ENCODE assay signal across 8 cellular contexts in the genomic region with DNA sequence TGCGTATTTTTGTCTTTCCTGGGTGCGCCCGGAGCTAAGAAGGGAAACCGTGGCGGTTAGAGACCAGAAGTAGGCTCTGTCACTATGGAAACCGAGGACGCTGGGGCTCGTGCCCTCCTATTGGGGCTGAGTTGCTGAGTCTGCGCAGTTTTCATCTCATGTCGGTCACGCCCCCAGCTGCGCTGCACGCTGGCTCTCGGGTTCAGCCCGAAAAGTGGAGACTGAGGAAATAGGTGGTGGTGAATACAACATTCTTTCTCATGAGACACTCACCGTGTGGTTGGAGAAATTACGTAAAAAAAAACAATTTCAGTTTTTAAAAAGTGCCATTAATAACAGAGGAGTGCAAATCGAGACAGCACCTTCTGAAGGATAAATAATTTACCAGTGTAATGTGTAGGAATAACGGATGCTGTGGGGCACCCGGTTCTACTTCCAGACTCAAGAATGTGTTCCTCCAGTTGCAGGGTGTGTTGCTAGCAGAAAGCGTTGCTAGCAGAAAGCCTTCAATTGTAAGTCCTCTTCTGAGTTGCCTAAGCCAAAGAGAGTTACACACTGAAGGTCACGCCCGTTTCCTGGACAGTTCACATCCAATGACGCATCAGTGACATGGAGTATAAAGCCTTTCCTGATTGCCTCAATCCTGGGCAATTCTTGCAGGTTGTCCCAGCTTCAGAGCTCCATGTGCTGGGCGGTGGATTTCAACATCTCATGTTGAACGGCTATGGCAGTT. TPM values are rescaled to one million over a fixed set of nuclear protein-coding genes. Genes with fewer than 3 reads are reported as not detected.
DNase-seq lines count a peak whose midpoint lies in the region; ATAC-seq, FAIRE-seq and TF ChIP-seq lines count a peak whose summit lies in the region.

No MANE protein-coding gene starts in this region.

- no peaks in the 10 kb centered on the region for H3K36me3 ChIP-seq in right atrium auricular region
- H3K36me3 ChIP-seq in psoas muscle (ENCODE audit: insufficient read depth in 1 of 2, low read depth in 1 of 2) = no peaks in the 10 kb centered on the region
- H3K36me3 ChIP-seq in urinary bladder (ENCODE audit: insufficient read depth) = no peaks in the 10 kb centered on the region

- peaks cover 0 to 6% of the 10 kb centered on the region in 2 donors for H3K4me1 ChIP-seq in right atrium auricular region
- H3K4me1 ChIP-seq in psoas muscle = no peaks in the 10 kb centered on the region
- no peaks in the 10 kb centered on the region for H3K4me1 ChIP-seq in urinary bladder (ENCODE audit: insufficient read depth)

- peaks cover 14 to 21% (median 15%) of the 10 kb centered on the region in 3 donors for H3K4me1 Mint-ChIP-seq in T-cell

- intact Hi-C loops in psoas muscle (cut with DNase I) = no loop called here

- TF ChIP-seq POLR2A in GM12891 (IDR thresholded peaks at IDR 0.05; ENCODE audit: low read depth, low read length) = 0 out of 2 replicates have a peak, but pooled peaks have one; percentile 39

- H3K9me3 ChIP-seq in right atrium auricular region = no peaks in the 10 kb centered on the region
- peaks cover 9% of the 10 kb centered on the region for H3K9me3 ChIP-seq in psoas muscle

- H3K4me3 ChIP-seq in right atrium auricular region = peak overlapping the region; percentile 24 to 48
- peak overlapping the region; percentile 64 for H3K4me3 ChIP-seq in psoas muscle
- peak overlapping the region; percentile 19 for H3K4me3 ChIP-seq in urinary bladder (ENCODE audit: low read depth, low read length)

- WGBS in psoas muscle, 3 donors = 4% methylated on average over 26 of the region's 26 CpGs
- 6% methylated on average over 26 of the region's 26 CpGs for WGBS in urinary bladder

- peaks cover 17 to 21% of the 10 kb centered on the region in 2 donors for H3K27me3 Mint-ChIP-seq in T-cell

- no peak for TF ChIP-seq CTCF in right atrium auricular region (IDR thresholded peaks at IDR 0.05)
- TF ChIP-seq CTCF in psoas muscle (IDR thresholded peaks at IDR 0.05) = no peak

- H3K27ac ChIP-seq in right atrium auricular region = peak overlapping the region in 1 of 2 donors; percentile 49
- no peak overlapping the region for H3K27ac ChIP-seq in psoas muscle
- no peak overlapping the region for H3K27ac ChIP-seq in urinary bladder (ENCODE audit: low read depth)

- DNase-seq in GM12891 (ENCODE audit: insufficient read length, low spot score) (peak; percentile 72), NCI-H146 (lab: John Stamatoyannopoulos, UW) (peak; percentile 92), T-cell (peak; percentile 75 to 95 (median 89)), amniotic stem cell (lab: John Stamatoyannopoulos, UW) (peak; percentile 78), right atrium auricular region (ENCODE audit: low spot score) (peak; percentile 90), psoas muscle (peak; percentile 86 to 92)

- no peaks in the 10 kb centered on the region for H3K36me3 Mint-ChIP-seq in T-cell

- peaks cover 3 to 5% (median 4%) of the 10 kb centered on the region in 3 donors for H3K9me3 Mint-ChIP-seq in T-cell

- peak; percentile 99 for FAIRE-seq in GM12891 (lab: Jason Lieb, UNC)

- peak overlapping the region; percentile 72 to 83 for H3K27ac Mint-ChIP-seq in T-cell

- CTCF ChIA-PET in T-cell (lab: Charles Lee) = interaction anchor here in 1 of 2 donors (1.2 to 1.7 kb wide), 2 partner anchors 40 to 49 kb away, joined by 3 to 6 read pairs; no protein-coding TSS in a partner anchor

- H3K4me3 Mint-ChIP-seq in T-cell = peak overlapping the region; percentile 83 to 87 (median 85)

- peak; percentile 89 for ATAC-seq in HG02884 (IDR thresholded peaks at IDR 0.05; ENCODE audit: unreplicated experiment)
- peak; percentile 99 to 100 (median 100) for ATAC-seq in T-cell (replicated peaks in 1 of 4)
- peak; percentile 93 to 98 (median 96) for ATAC-seq in psoas muscle

- POLR2A ChIA-PET in T-cell (lab: Charles Lee) = interaction anchor here in 1 of 2 donors (1.0 kb wide), 1 partner anchor 27 kb away, joined by 3 read pairs; a partner anchor contains a TSS

- no peaks in the 10 kb centered on the region for H3K27me3 ChIP-seq in right atrium auricular region
- peaks cover 0 to 19% (median 3%) of the 10 kb centered on the region in 3 donors for H3K27me3 ChIP-seq in psoas muscle (ENCODE audit: insufficient read depth in 3 of 3, low read length in 2 of 3)

TF ChIP-seq in GM12891, 5 proteins besides CTCF, POLR2A, EP300 and RAD21:
- TF ChIP-seq PAX5 (IDR thresholded peaks at IDR 0.05; ENCODE audit: insufficient read depth, low read length, severe bottlenecking) = no peak
TF ChIP-seq in GM12891: peak in this region for 0.

RNA-seq across cellular contexts. Expression of a gene that starts 20.4 kb away (rescaled TPM):
- 107 TPM for polyA plus RNA-seq in GM12891 (2012; ENCODE audit: low read depth, missing spikeins)
- total RNA-seq in T-cell = 100 to 1,000 TPM; 109 to 216 (median 191) TPM
- 10 to 100 TPM; 17.1 to 38.3 TPM for total RNA-seq in right atrium auricular region
- 10 to 100 TPM; 20.0 to 30.9 (median 21.7) TPM for total RNA-seq in psoas muscle
- polyA plus RNA-seq in psoas muscle = 10 to 100 TPM; 28.0 to 71.6 (median 52.4) TPM
- total RNA-seq in urinary bladder = 32.4 TPM
- polyA plus RNA-seq in urinary bladder = 73.9 TPM

RNA-seq across cellular contexts. Expression of a gene that starts 26.6 kb away (rescaled TPM):
- polyA plus RNA-seq in GM12891 (2012; ENCODE audit: low read depth, missing spikeins) = 63.6 TPM
- total RNA-seq in T-cell (100 to 1,000 TPM in 4 of 5 donors, 10 to 100 TPM in 1; 98.2 to 151 (median 136) TPM), right atrium auricular region (10 to 100 TPM; 47.9 to 77.1 TPM), psoas muscle (10 to 100 TPM; 47.3 to 67.2 (median 51.5) TPM), urinary bladder (39.9 TPM)
- polyA plus RNA-seq in psoas muscle (10 to 100 TPM; 33.5 to 97.6 (median 52.6) TPM), urinary bladder (57.0 TPM)

RNA-seq across cellular contexts. Expression of a gene that starts 41.6 kb away (rescaled TPM):
- polyA plus RNA-seq in GM12891 (2012; ENCODE audit: low read depth, missing spikeins) = 0.22 TPM
- total RNA-seq in T-cell = 1 to 10 TPM in 2 of 5 donors, under 1 TPM in 2, not detected in 1; 0.56 to 1.2 (median 0.95) TPM
- under 1 TPM in 1 of 2 donors, not detected in 1; 0.30 TPM for total RNA-seq in right atrium auricular region
- total RNA-seq in psoas muscle = 1 to 10 TPM in 1 of 4 donors, under 1 TPM in 3; 0.37 to 1.6 (median 0.51) TPM
- polyA plus RNA-seq in psoas muscle = 1 to 10 TPM in 1 of 3 donors, under 1 TPM in 2; 0.52 to 1.3 (median 0.96) TPM
- 0.42 TPM for total RNA-seq in urinary bladder
- 0.34 TPM for polyA plus RNA-seq in urinary bladder
